Comparison of ENCODE assay signal across 10 cellular contexts in the genomic region with DNA sequence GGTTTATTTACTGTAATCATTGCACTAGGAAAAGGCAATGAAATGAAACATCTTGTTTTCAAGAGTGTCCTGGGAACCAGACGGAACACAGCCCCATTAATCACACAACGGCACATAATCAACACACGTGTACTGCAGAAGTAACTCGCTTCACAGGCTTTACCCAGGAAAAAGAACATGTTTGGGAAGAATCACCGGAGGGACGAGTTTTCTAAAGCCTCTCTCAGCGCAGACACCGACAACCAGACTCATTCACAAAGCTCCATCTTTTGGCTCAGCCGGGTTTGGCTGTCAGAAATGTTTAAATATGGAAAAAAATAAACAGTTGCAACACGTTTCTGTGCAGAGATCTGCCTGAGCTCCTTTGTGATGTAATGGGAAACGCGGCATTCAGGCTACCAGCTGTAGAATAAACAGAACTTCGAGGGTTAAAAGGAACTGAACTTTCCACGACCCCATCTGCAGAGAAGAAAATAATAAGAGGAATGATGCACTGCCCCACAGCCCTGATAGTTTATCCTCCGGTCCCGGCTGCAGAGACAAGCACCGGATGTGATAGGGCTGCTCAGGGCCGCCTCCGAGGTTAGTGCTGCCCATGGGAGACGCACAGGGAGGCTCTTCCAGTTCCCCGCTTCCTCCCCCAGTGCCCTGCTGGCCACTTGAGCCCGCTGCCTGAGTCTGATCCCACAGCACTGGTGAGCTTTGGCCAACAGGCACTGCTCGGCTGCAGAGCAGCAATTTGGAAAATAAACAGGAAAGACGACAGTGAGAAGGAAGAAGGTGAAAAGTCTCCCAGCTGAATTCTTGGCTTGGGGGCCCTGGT.
DNase-seq lines count a peak whose midpoint lies in the region; TF ChIP-seq lines count a peak whose summit lies in the region.
"Had no signal": no experiment of that assay in that cellular context is flagged by ENCODE, and none has a peak within 500 bp of the region (broad histone marks: within the 10 kb centered on the region; RNA-seq: fewer than 3 reads in every experiment).

No MANE protein-coding gene starts in this region.

- H3K27me3 ChIP-seq in BJ (ENCODE audit: control insufficient read depth, insufficient read depth, low read length) (no peaks in the 10 kb centered on the region), SJSA1 (replicated peaks) (no peaks in the 10 kb centered on the region), ovary (no peaks in the 10 kb centered on the region), H7 (ENCODE audit: control insufficient read depth, insufficient read depth, low read length) (no peaks in the 10 kb centered on the region)

- peak; percentile 7; the same call in 1 of the 2 replicates for TF ChIP-seq CTCF in BJ (IDR thresholded peaks at IDR 0.05; ENCODE audit: insufficient read depth, low read depth, low read length)
- no peak for TF ChIP-seq CTCF in ovary (IDR thresholded peaks at IDR 0.05)

- TF ChIP-seq EP300 in ovary (IDR thresholded peaks at IDR 0.05), result no peak

- CTCF ChIA-PET in BJ (lab: Yijun Ruan, JAX), result interaction anchor here (0.6 to 3.1 kb wide), 9 partner anchors 14 to 119 kb away, joined by 3 to 17 read pairs (median 3); partner anchors contain the start of gene HIC1

- intact Hi-C loops in ovary (cut with DNase I), result loop anchor here (2.0 to 10.0 kb wide), 7 partner anchors 38 to 117 kb away; partner anchors contain the start of gene HIC1 (in 3 of the 4)

- H3K36me3 ChIP-seq in BJ (ENCODE audit: control insufficient read depth, insufficient read depth, low read length) (peaks cover 7% of the 10 kb centered on the region), SJSA1 (peaks cover 9% of the 10 kb centered on the region; the same call in 1 of the 2 replicates), ovary (no peaks in the 10 kb centered on the region), H7 (replicated peaks; ENCODE audit: control insufficient read depth, insufficient read depth, low read length) (no peaks in the 10 kb centered on the region; the same call in 1 of the 2 replicates)

- H3K4me3 ChIP-seq in BJ (ENCODE audit: low read depth, low read length) (no peak overlapping the region), SJSA1 (no peak overlapping the region), ovary (no peak overlapping the region), H7 (ENCODE audit: insufficient read depth, low read depth, low read length) (no peak overlapping the region)

- no peak for TF ChIP-seq POLR2A in ovary (IDR thresholded peaks at IDR 0.05)

- WGBS in ovary, 3 donors, result 2 to 9% (median 3%) methylated on average over 23 to 24 of the region's 24 CpGs

- H3K27ac ChIP-seq in SJSA1 (peak overlapping the region; percentile 85), ovary (peak overlapping the region in 1 of 2 donors; percentile 85)

- POLR2A ChIA-PET in BJ (lab: Charles Lee), result no interaction called here

- H3K9me3 ChIP-seq in SJSA1 (replicated peaks), result no peaks in the 10 kb centered on the region
- H3K9me3 ChIP-seq in ovary, result no peaks in the 10 kb centered on the region

- no peak for DNase-seq in BJ (ENCODE audit: low read depth)
- DNase-seq in SJSA1 (ENCODE audit: low read depth in 1 of 2, low spot score in 2 of 2), result peak; percentile 89 to 92
- peak; percentile 97 for DNase-seq in fibroblast of peridontal ligament (ENCODE audit: extremely low read depth)
- DNase-seq in ovary, result peak; percentile 73 to 88 (median 81)
- no peak for DNase-seq in activated T-cell treated with anti-CD3 and anti-CD28 coated beads, Interleukin-2, amount 50 U/mL, for 1 hour
- no peak for DNase-seq in H7
- DNase-seq in NCI-H1930 (lab: John Stamatoyannopoulos, UW), result no peak
- DNase-seq in activated CD4-positive, alpha-beta T cell treated with anti-CD3 and anti-CD28 coated beads, Interleukin-2, amount 50 U/mL, for 48 hours, result no peak
- DNase-seq: activated CD4-positive, alpha-beta T cell treated with anti-CD3 and anti-CD28 coated beads, Interleukin-2, amount 50 U/mL, for 4 hours; naive B cell had no signal

- H3K4me1 ChIP-seq in SJSA1 (replicated peaks), result peaks cover 81% of the 10 kb centered on the region
- peaks cover 52% of the 10 kb centered on the region for H3K4me1 ChIP-seq in ovary (ENCODE audit: insufficient read depth)

Comparison
In these comparisons a context has a peak if more than half of its experiments do, and no peak if none do; other contexts are left out.
1. DNase-seq: peak in SJSA1 (2 of 2), fibroblast of peridontal ligament (single experiment) and ovary (5 of 5); none in BJ (single experiment), activated T-cell treated with anti-CD3 and anti-CD28 coated beads, Interleukin-2, amount 50 U/mL, for 1 hour (single experiment), H7 (single experiment), NCI-H1930 (0 of 2) and activated CD4-positive, alpha-beta T cell treated with anti-CD3 and anti-CD28 coated beads, Interleukin-2, amount 50 U/mL, for 48 hours (0 of 2).